ENCODE assay signal across 7 cellular contexts in the genomic region with DNA sequence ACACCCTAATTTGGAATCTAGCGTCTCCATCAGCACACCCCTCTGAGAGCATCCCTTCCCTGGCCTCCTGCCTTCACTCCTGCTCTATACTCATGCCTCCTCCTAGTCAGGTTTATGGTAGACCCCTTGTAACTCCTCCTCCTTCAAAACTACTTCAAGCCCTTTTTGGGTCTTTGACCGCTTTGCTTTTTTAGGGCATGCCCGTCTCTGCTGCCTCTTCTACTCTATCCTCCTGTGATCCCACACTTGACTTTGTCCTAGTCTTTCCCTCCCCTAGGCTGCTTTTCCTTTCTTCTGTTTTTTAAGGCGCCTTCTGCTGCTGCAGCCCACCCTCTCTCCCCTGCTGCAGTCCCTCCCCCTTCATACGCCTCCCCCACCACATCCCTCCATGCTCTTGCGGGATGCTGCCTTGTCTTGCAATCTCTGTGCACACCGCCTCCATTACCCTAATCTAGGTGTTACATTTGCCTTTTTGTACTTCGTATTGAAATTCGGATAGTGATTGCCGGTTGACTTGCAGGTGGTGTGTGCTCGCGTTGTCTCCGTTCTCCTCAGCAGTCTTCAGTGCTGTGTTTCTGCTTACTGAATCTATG. TPM values are rescaled to one million over a fixed set of nuclear protein-coding genes. Genes with fewer than 3 reads are reported as not detected.
DNase-seq lines count a peak whose midpoint lies in the region; ATAC-seq and TF ChIP-seq lines count a peak whose summit lies in the region.

No MANE protein-coding gene starts in this region.

- no peaks in the 10 kb centered on the region for H3K36me3 ChIP-seq in HUES6 (ENCODE audit: control insufficient read depth, insufficient read depth, low read length)

- no peaks in the 10 kb centered on the region for H3K9me3 Mint-ChIP-seq in WTC11
- no peaks in the 10 kb centered on the region for H3K9me3 Mint-ChIP-seq in stimulated activated naive B cell treated with anti-CD40 and anti-IgM and Interleukin-4, amounts not matched to agents 10 μg/mL and 1 μg/mL and 100 μg/mL, for 72 hours

- ATAC-seq in WTC11, result peak; percentile 8
- no peak for ATAC-seq in stimulated activated naive B cell treated with anti-CD40 and anti-IgM and Interleukin-4, amounts not matched to agents 10 μg/mL and 1 μg/mL and 100 μg/mL, for 72 hours (replicated peaks)

- H3K9ac ChIP-seq in HUES6 (ENCODE audit: low read length), result peak overlapping the region; percentile 77

- H3K36me3 Mint-ChIP-seq in WTC11, result 0 out of 2 replicates have a peak, but pooled peaks cover 2% of the 10 kb centered on the region
- H3K36me3 Mint-ChIP-seq in stimulated activated naive B cell treated with anti-CD40 and anti-IgM and Interleukin-4, amounts not matched to agents 10 μg/mL and 1 μg/mL and 100 μg/mL, for 72 hours, result peaks cover 5 to 11% of the 10 kb centered on the region in 2 donors

- H3K4me1 Mint-ChIP-seq in WTC11, result peaks cover 22% of the 10 kb centered on the region
- peaks cover 23 to 35% of the 10 kb centered on the region in 2 donors for H3K4me1 Mint-ChIP-seq in stimulated activated naive B cell treated with anti-CD40 and anti-IgM and Interleukin-4, amounts not matched to agents 10 μg/mL and 1 μg/mL and 100 μg/mL, for 72 hours

- POLR2A ChIA-PET in WTC11 (lab: Charles Lee), result no interaction called here

- H3K27ac Mint-ChIP-seq in WTC11, result peak overlapping the region; percentile 70
- H3K27ac Mint-ChIP-seq in stimulated activated naive B cell treated with anti-CD40 and anti-IgM and Interleukin-4, amounts not matched to agents 10 μg/mL and 1 μg/mL and 100 μg/mL, for 72 hours, result peak overlapping the region; percentile 97

- H3K27me3 ChIP-seq in HUES6 (ENCODE audit: control insufficient read depth, insufficient read depth, low read length), result no peaks in the 10 kb centered on the region

- no peak for TF ChIP-seq CTCF in WTC11 (IDR thresholded peaks at IDR 0.05)

- CTCF ChIA-PET in WTC11 (lab: Charles Lee), result no interaction called here

- peak overlapping the region; percentile 93 for H3K4me3 Mint-ChIP-seq in WTC11
- H3K4me3 Mint-ChIP-seq in stimulated activated naive B cell treated with anti-CD40 and anti-IgM and Interleukin-4, amounts not matched to agents 10 μg/mL and 1 μg/mL and 100 μg/mL, for 72 hours, result peak overlapping the region; percentile 96 to 98

- no peak overlapping the region for H3K27ac ChIP-seq in HUES6 (ENCODE audit: low read depth, low read length)

- no peaks in the 10 kb centered on the region for H3K9me3 ChIP-seq in HUES6 (ENCODE audit: control insufficient read depth, insufficient read depth, low read depth, low read length)

- H3K4me1 ChIP-seq in HUES6 (ENCODE audit: control insufficient read depth, insufficient read depth, low read length), result peaks cover 12% of the 10 kb centered on the region; the same call in 1 of the 2 replicates

- H3K4me3 ChIP-seq in HUES6 (ENCODE audit: low read depth, low read length), result peak overlapping the region; percentile 100
- peak overlapping the region; percentile 89 for H3K4me3 ChIP-seq in iPS-11a (ENCODE audit: low read depth, low read length)

- no peak for DNase-seq in WTC11 (ENCODE audit: low spot score)
- DNase-seq in stimulated activated naive B cell treated with anti-CD40 and anti-IgM and Interleukin-4, amounts not matched to agents 10 μg/mL and 1 μg/mL and 100 μg/mL, for 72 hours, result no peak
- no peak for DNase-seq in NCI-H1105 (lab: John Stamatoyannopoulos, UW)
- no peak for DNase-seq in NCI-H2029 (lab: John Stamatoyannopoulos, UW)
- DNase-seq in DMS 273 (lab: John Stamatoyannopoulos, UW; ENCODE audit: unreplicated experiment), result no peak

- H3K27me3 Mint-ChIP-seq in WTC11 (ENCODE audit: low read depth), result no peaks in the 10 kb centered on the region
- H3K27me3 Mint-ChIP-seq in stimulated activated naive B cell treated with anti-CD40 and anti-IgM and Interleukin-4, amounts not matched to agents 10 μg/mL and 1 μg/mL and 100 μg/mL, for 72 hours, result peaks cover 2 to 3% of the 10 kb centered on the region in 2 donors

TF ChIP-seq in WTC11, 78 proteins besides CTCF, POLR2A, EP300 and RAD21:
- TF ChIP-seq TEAD1 (CRISPR knock-in tag; IDR thresholded peaks at IDR 0.05), result no peak
- TF ChIP-seq SMAD3 (CRISPR knock-in tag; IDR thresholded peaks at IDR 0.05; ENCODE audit: borderline replicate concordance), result no peak
- no peak for TF ChIP-seq GTF2I (CRISPR knock-in tag; conservative IDR thresholded peaks at IDR 0.05)
- TF ChIP-seq NFE2L1 (CRISPR knock-in tag; IDR thresholded peaks at IDR 0.05), result no peak
- no peak for TF ChIP-seq SOX15 (CRISPR knock-in tag; IDR thresholded peaks at IDR 0.05)
- no peak for TF ChIP-seq ZNF671 (CRISPR knock-in tag; IDR thresholded peaks at IDR 0.05)
- TF ChIP-seq, protein P1, sequence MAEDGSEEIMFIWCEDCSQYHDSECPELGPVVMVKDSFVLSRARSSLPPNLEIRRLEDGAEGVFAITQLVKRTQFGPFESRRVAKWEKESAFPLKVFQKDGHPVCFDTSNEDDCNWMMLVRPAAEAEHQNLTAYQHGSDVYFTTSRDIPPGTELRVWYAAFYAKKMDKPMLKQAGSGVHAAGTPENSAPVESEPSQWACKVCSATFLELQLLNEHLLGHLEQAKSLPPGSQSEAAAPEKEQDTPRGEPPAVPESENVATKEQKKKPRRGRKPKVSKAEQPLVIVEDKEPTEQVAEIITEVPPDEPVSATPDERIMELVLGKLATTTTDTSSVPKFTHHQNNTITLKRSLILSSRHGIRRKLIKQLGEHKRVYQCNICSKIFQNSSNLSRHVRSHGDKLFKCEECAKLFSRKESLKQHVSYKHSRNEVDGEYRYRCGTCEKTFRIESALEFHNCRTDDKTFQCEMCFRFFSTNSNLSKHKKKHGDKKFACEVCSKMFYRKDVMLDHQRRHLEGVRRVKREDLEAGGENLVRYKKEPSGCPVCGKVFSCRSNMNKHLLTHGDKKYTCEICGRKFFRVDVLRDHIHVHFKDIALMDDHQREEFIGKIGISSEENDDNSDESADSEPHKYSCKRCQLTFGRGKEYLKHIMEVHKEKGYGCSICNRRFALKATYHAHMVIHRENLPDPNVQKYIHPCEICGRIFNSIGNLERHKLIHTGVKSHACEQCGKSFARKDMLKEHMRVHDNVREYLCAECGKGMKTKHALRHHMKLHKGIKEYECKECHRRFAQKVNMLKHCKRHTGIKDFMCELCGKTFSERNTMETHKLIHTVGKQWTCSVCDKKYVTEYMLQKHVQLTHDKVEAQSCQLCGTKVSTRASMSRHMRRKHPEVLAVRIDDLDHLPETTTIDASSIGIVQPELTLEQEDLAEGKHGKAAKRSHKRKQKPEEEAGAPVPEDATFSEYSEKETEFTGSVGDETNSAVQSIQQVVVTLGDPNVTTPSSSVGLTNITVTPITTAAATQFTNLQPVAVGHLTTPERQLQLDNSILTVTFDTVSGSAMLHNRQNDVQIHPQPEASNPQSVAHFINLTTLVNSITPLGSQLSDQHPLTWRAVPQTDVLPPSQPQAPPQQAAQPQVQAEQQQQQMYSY (CRISPR knock-in tag; IDR thresholded peaks at IDR 0.05), result no peak
- TF ChIP-seq HMGA2 (CRISPR knock-in tag; IDR thresholded peaks at IDR 0.05), result no peak
- TF ChIP-seq ZNF121 (CRISPR knock-in tag; IDR thresholded peaks at IDR 0.05), result no peak
TF ChIP-seq in WTC11: peak in this region for 0.

RNA-seq across cellular contexts. Expression of a gene that starts 1.5 kb away (rescaled TPM):
- 50.0 to 56.0 TPM (median 50.3 TPM) in 3 replicates for total RNA-seq in WTC11 (2021)
